13 cellular contexts compared by ENCODE assay signal in the genomic region with DNA sequence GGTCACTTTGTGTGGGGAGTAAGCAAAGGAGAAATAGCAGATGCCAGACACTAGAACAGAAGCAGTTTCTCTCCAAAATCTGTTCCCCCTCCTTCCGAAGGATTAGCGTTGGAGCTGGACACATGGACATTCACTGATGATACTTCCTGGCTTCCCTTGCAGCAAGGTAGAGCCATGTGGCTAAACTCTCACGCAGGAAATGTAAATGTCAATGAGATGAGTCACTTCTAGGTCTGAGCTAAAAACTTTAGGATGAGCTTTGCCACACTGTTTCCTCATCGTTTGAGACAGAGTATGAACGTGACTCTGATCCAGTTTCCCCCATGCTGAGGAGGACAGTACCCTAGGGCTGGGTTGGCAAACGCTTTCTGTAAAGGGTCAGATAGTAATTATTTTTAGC. TPM values are rescaled to one million over a fixed set of nuclear protein-coding genes. Genes with fewer than 3 reads are reported as not detected.
DNase-seq lines count a peak whose midpoint lies in the region; ATAC-seq, FAIRE-seq and TF ChIP-seq lines count a peak whose summit lies in the region.
"Had no signal": no experiment of that assay in that cellular context is flagged by ENCODE, and none has a peak within 500 bp of the region (broad histone marks: within the 10 kb centered on the region; RNA-seq: fewer than 3 reads in every experiment).

No MANE protein-coding gene starts in this region.

- H3K9ac ChIP-seq in adipocyte (ENCODE audit: low read length): no peak overlapping the region
- H3K9ac ChIP-seq in liver (ENCODE audit: low read depth in 1 of 2, low read length in 2 of 2): peak overlapping the region in 1 of 2 donors; percentile 46

- no peak for TF ChIP-seq CTCF in liver (IDR thresholded peaks at IDR 0.05; ENCODE audit: low read depth, low read length, missing input control)

- WGBS in liver: 59% methylated on average over 6 of the region's 6 CpGs
- WGBS in small intestine, 3 donors: 75 to 79% (median 78%) methylated on average over 6 of the region's 6 CpGs

- DNase-seq in DMS53 (lab: John Stamatoyannopoulos, UW) (peak; percentile 54), HT-29 (ENCODE audit: low spot score) (peak; percentile 21), adipocyte (ENCODE audit: low read depth) (peak; percentile 4), ecto neural progenitor cell (ENCODE audit: low spot score) (no peak), small intestine (no peak), NCI-H2196 treated with DMSO at 0.1 percent for 48 hours (lab: John Stamatoyannopoulos, UW; ENCODE audit: unreplicated experiment) (no peak)
- DNase-seq: activated CD4-positive, alpha-beta T cell treated with anti-CD3 and anti-CD28 coated beads, Interleukin-2, amount 10 ng/mL, durations not matched to agents 24 days and 14 days; CD8-positive, alpha-beta memory T cell; head of caudate nucleus; NCI-H1048 had no signal

- H3K36me3 ChIP-seq in adipocyte (ENCODE audit: control insufficient read depth, insufficient read depth, low read length, severe bottlenecking) (peaks cover 5% of the 10 kb centered on the region), liver (ENCODE audit: control insufficient read depth in 4 of 4, insufficient read depth in 3 of 4, low read depth in 1 of 4, low read length in 3 of 4) (peaks cover 0 to 9% (median 0%) of the 10 kb centered on the region in 4 donors), small intestine (ENCODE audit: control insufficient read depth in 2 of 2, insufficient read depth in 2 of 2, low read length in 2 of 2) (no peaks in the 10 kb centered on the region)
- H3K36me3 ChIP-seq: neutrophil had no signal

- no peak for FAIRE-seq in small intestine (lab: Jason Lieb, UNC)

- H3K27ac ChIP-seq in liver (ENCODE audit: low read depth in 1 of 2, low read length in 2 of 2): peak overlapping the region; percentile 78 to 91
- no peak overlapping the region for H3K27ac ChIP-seq in small intestine (ENCODE audit: low read depth in 1 of 2, low read length in 1 of 2)
- H3K27ac ChIP-seq: neutrophil had no signal

- ATAC-seq in HG02571 (IDR thresholded peaks at IDR 0.05; ENCODE audit: unreplicated experiment): no peak

- H3K9me3 ChIP-seq in adipocyte (ENCODE audit: control insufficient read depth, low read length) (peaks cover 14% of the 10 kb centered on the region), liver (ENCODE audit: control insufficient read depth in 4 of 4, low read length in 3 of 4) (no peaks in the 10 kb centered on the region), small intestine (ENCODE audit: control insufficient read depth, low read depth) (no peaks in the 10 kb centered on the region)
- H3K9me3 ChIP-seq: neutrophil had no signal

- H3K4me3 ChIP-seq in adipocyte (ENCODE audit: low read length) (no peak overlapping the region), liver (ENCODE audit: low read depth in 1 of 3, low read length in 3 of 3) (no peak overlapping the region), small intestine (ENCODE audit: low read depth in 1 of 2, low read length in 2 of 2) (no peak overlapping the region)

- H3K27me3 ChIP-seq in adipocyte (replicated peaks; ENCODE audit: control insufficient read depth, insufficient read depth, low read length): no peaks in the 10 kb centered on the region
- no peaks in the 10 kb centered on the region for H3K27me3 ChIP-seq in liver (ENCODE audit: control insufficient read depth in 4 of 4, insufficient read depth in 4 of 4, low read length in 3 of 4)
- H3K27me3 ChIP-seq in small intestine (ENCODE audit: control insufficient read depth in 2 of 2, insufficient read depth in 2 of 2, low read length in 2 of 2): no peaks in the 10 kb centered on the region

- TF ChIP-seq RAD21 in liver (IDR thresholded peaks at IDR 0.05): no peak

- H3K4me1 ChIP-seq in adipocyte (ENCODE audit: control insufficient read depth, insufficient read depth, low read length) (peaks cover 15% of the 10 kb centered on the region), liver (ENCODE audit: control insufficient read depth in 4 of 4, insufficient read depth in 4 of 4, low read length in 3 of 4) (peaks cover 10 to 79% (median 49%) of the 10 kb centered on the region in 4 donors), small intestine (ENCODE audit: control insufficient read depth in 2 of 2, insufficient read depth in 1 of 2, low read depth in 1 of 2, low read length in 1 of 2) (no peaks in the 10 kb centered on the region)

TF ChIP-seq in liver, 16 proteins besides CTCF, POLR2A, EP300 and RAD21:
- TF ChIP-seq, protein P1, sequence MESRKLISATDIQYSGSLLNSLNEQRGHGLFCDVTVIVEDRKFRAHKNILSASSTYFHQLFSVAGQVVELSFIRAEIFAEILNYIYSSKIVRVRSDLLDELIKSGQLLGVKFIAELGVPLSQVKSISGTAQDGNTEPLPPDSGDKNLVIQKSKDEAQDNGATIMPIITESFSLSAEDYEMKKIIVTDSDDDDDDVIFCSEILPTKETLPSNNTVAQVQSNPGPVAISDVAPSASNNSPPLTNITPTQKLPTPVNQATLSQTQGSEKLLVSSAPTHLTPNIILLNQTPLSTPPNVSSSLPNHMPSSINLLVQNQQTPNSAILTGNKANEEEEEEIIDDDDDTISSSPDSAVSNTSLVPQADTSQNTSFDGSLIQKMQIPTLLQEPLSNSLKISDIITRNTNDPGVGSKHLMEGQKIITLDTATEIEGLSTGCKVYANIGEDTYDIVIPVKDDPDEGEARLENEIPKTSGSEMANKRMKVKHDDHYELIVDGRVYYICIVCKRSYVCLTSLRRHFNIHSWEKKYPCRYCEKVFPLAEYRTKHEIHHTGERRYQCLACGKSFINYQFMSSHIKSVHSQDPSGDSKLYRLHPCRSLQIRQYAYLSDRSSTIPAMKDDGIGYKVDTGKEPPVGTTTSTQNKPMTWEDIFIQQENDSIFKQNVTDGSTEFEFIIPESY (IDR thresholded peaks at IDR 0.05): no peak
- TF ChIP-seq NR2F2 (IDR thresholded peaks at IDR 0.05) (no peak), EGR1 (IDR thresholded peaks at IDR 0.05; ENCODE audit: low read depth in 2 of 2) (no peak), SP1 (IDR thresholded peaks at IDR 0.05) (no peak), FOXA1 (IDR thresholded peaks at IDR 0.05) (no peak), TAF1 (conservative IDR thresholded peaks at IDR 0.05) (no peak), HNF4A (conservative IDR thresholded peaks at IDR 0.05) (no peak), FOXA2 (IDR thresholded peaks at IDR 0.05) (no peak), RXRA (IDR thresholded peaks at IDR 0.05) (no peak), HNF4G (IDR thresholded peaks at IDR 0.05) (no peak), YY1 (IDR thresholded peaks at IDR 0.05) (no peak), GABPA (IDR thresholded peaks at IDR 0.05 in 1 of 2, conservative IDR thresholded peaks at IDR 0.05 in 1 of 2) (no peak), JUND (IDR thresholded peaks at IDR 0.05) (peak in 1 of 2 donors; percentile 66)
- TF ChIP-seq, protein P2, sequence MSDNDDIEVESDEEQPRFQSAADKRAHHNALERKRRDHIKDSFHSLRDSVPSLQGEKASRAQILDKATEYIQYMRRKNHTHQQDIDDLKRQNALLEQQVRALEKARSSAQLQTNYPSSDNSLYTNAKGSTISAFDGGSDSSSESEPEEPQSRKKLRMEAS (IDR thresholded peaks at IDR 0.05): peak; percentile 36
- TF ChIP-seq, protein P3, sequence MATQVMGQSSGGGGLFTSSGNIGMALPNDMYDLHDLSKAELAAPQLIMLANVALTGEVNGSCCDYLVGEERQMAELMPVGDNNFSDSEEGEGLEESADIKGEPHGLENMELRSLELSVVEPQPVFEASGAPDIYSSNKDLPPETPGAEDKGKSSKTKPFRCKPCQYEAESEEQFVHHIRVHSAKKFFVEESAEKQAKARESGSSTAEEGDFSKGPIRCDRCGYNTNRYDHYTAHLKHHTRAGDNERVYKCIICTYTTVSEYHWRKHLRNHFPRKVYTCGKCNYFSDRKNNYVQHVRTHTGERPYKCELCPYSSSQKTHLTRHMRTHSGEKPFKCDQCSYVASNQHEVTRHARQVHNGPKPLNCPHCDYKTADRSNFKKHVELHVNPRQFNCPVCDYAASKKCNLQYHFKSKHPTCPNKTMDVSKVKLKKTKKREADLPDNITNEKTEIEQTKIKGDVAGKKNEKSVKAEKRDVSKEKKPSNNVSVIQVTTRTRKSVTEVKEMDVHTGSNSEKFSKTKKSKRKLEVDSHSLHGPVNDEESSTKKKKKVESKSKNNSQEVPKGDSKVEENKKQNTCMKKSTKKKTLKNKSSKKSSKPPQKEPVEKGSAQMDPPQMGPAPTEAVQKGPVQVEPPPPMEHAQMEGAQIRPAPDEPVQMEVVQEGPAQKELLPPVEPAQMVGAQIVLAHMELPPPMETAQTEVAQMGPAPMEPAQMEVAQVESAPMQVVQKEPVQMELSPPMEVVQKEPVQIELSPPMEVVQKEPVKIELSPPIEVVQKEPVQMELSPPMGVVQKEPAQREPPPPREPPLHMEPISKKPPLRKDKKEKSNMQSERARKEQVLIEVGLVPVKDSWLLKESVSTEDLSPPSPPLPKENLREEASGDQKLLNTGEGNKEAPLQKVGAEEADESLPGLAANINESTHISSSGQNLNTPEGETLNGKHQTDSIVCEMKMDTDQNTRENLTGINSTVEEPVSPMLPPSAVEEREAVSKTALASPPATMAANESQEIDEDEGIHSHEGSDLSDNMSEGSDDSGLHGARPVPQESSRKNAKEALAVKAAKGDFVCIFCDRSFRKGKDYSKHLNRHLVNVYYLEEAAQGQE (IDR thresholded peaks at IDR 0.05): no peak
- TF ChIP-seq, protein P4, sequence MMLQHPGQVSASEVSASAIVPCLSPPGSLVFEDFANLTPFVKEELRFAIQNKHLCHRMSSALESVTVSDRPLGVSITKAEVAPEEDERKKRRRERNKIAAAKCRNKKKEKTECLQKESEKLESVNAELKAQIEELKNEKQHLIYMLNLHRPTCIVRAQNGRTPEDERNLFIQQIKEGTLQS (IDR thresholded peaks at IDR 0.05): no peak

RNA-seq across cellular contexts. Expression of a gene that starts 5.1 kb away (rescaled TPM):
- total RNA-seq in HT-29 (2014; rRNA removed; shearing (Covaris generic)): not detected in 2 replicates
- total RNA-seq in liver: 100 to 1,000 TPM in 1 of 2 donors, 10 to 100 TPM in 1; 62.3 to 374 TPM
- polyA plus RNA-seq in liver (100 to 1,000 TPM; 216 to 326 TPM), small intestine (1 to 10 TPM in 2 of 3 donors, under 1 TPM in 1; 0.45 to 2.2 (median 1.6) TPM)
- total RNA-seq: activated CD4-positive, alpha-beta T cell treated with anti-CD3 and anti-CD28 coated beads, Interleukin-2, amount 10 ng/mL, durations not matched to agents 24 days and 14 days; CD8-positive, alpha-beta memory T cell had no signal
- polyA plus RNA-seq: CD8-positive, alpha-beta memory T cell had no signal

RNA-seq across cellular contexts. Expression of a gene that starts 5.2 kb away (rescaled TPM):
- total RNA-seq in HT-29 (2014; rRNA removed; shearing (Covaris generic)): not detected in 2 replicates
- 100 to 1,000 TPM in 1 of 2 donors, 10 to 100 TPM in 1; 28.9 to 130 TPM for total RNA-seq in liver
- 10 to 100 TPM; 39.4 to 57.6 TPM for polyA plus RNA-seq in liver
- under 1 TPM in 1 of 3 donors, not detected in 2; 0.24 TPM for polyA plus RNA-seq in small intestine
- total RNA-seq: activated CD4-positive, alpha-beta T cell treated with anti-CD3 and anti-CD28 coated beads, Interleukin-2, amount 10 ng/mL, durations not matched to agents 24 days and 14 days; CD8-positive, alpha-beta memory T cell had no signal
- polyA plus RNA-seq: CD8-positive, alpha-beta memory T cell had no signal

RNA-seq across cellular contexts. Expression of a gene that starts 37.0 kb away (rescaled TPM):
- total RNA-seq in HT-29 (2014; rRNA removed; shearing (Covaris generic)): not detected in 2 replicates
- 100 to 1,000 TPM in 1 of 2 donors, 10 to 100 TPM in 1; 27.7 to 144 TPM for total RNA-seq in liver
- 100 to 1,000 TPM in 1 of 2 donors, 10 to 100 TPM in 1; 88.3 to 197 TPM for polyA plus RNA-seq in liver
- polyA plus RNA-seq in small intestine: under 1 TPM in 2 of 3 donors, not detected in 1; 0.45 to 0.46 TPM
- total RNA-seq: activated CD4-positive, alpha-beta T cell treated with anti-CD3 and anti-CD28 coated beads, Interleukin-2, amount 10 ng/mL, durations not matched to agents 24 days and 14 days; CD8-positive, alpha-beta memory T cell had no signal
- polyA plus RNA-seq: CD8-positive, alpha-beta memory T cell had no signal

Comparison
In these comparisons a context has a peak if more than half of its experiments do, and no peak if none do; other contexts are left out.
1. DNase-seq: peak in DMS53 (single experiment), HT-29 (single experiment) and adipocyte (single experiment); none in ecto neural progenitor cell (single experiment), small intestine (single experiment) and NCI-H2196 treated with DMSO at 0.1 percent for 48 hours (single experiment).
2. H3K27ac ChIP-seq: peak in liver (2 of 2); none in small intestine (0 of 2).
3. RNA of a gene that starts 5.1 kb away (total RNA-seq): 62.3 to 374 TPM in liver; not detected in HT-29; every median in the first group is over 10 times any median in the second.
4. RNA of a gene that starts 5.2 kb away (total RNA-seq): 28.9 to 130 TPM in liver; not detected in HT-29; every median in the first group is over 10 times any median in the second.
5. RNA of a gene that starts 37.0 kb away (total RNA-seq): 27.7 to 144 TPM in liver; not detected in HT-29; every median in the first group is over 10 times any median in the second.